36 cellular contexts compared by ENCODE assay signal in genomic region chr2:41040782-41041181, GRCh38.
"Had no signal": no experiment of that assay in that cellular context is flagged by ENCODE, and none has a peak within 500 bp of the region (broad histone marks: within the 10 kb centered on the region; RNA-seq: fewer than 3 reads in every experiment).

No MANE protein-coding gene starts in this region.

- H3K4me1 Mint-ChIP-seq: activated B cell treated with CpG ODN at 0.5 μM for 24 hours; activated CD4-positive, alpha-beta memory T cell treated with anti-CD3 and anti-CD28 coated beads, Interleukin-2, amount 10 ng/mL, durations not matched to agents 7 days and 5 days; activated CD4-positive, alpha-beta T cell treated with anti-CD3 and anti-CD28 coated beads, Interleukin-2, amount 10 ng/mL, durations not matched to agents 7 days and 5 days; activated CD8-positive, alpha-beta memory T cell treated with anti-CD3 and anti-CD28 coated beads, Interleukin-2, amount 10 ng/mL, durations not matched to agents 7 days and 5 days; activated naive CD4-positive, alpha-beta T cell treated with anti-CD3 and anti-CD28 coated beads, Interleukin-2, amount 10 ng/mL, durations not matched to agents 7 days and 5 days; activated naive CD4-positive, alpha-beta T cell treated with anti-CD3 and anti-CD28 coated beads, Interleukin-2, amount 50 U/mL, for 24 hours; activated naive CD8-positive, alpha-beta T cell treated with anti-CD3 and anti-CD28 coated beads, Interleukin-2, amount 10 ng/mL, durations not matched to agents 7 days and 5 days; activated naive CD8-positive, alpha-beta T cell treated with anti-CD3 and anti-CD28 coated beads, Interleukin-2, amount 50 U/mL, for 24 hours; brain; central memory CD8-positive, alpha-beta T cell had no signal

- H3K9me3 Mint-ChIP-seq: activated naive CD4-positive, alpha-beta T cell treated with anti-CD3 and anti-CD28 coated beads, Interleukin-2, amount 50 U/mL, for 24 hours; activated naive CD8-positive, alpha-beta T cell treated with anti-CD3 and anti-CD28 coated beads, Interleukin-2, amount 10 ng/mL, durations not matched to agents 7 days and 5 days; activated T-cell treated with anti-CD3 and anti-CD28 coated beads, Interleukin-2, amount 50 U/mL, for 24 hours; T-helper 1 cell treated with Interleukin-12 subunit alpha and Interleukin-12 subunit beta and Interleukin-4 antibody, amounts not matched to agents 30 μg/mL and 1 μg/mL, for 36 hours; T-helper 2 cell treated with Interferon-gamma antibody and Interleukin-4, amounts not matched to agents 5 μg/mL and 100 μg/mL, for 36 hours had no signal

- H3K27ac ChIP-seq: ascending aorta, cardiac muscle cell, VCaP had no signal

- H3K27me3 Mint-ChIP-seq: activated B cell treated with CpG ODN at 0.5 μM for 24 hours; activated CD4-positive, alpha-beta memory T cell treated with anti-CD3 and anti-CD28 coated beads, Interleukin-2, amount 10 ng/mL, durations not matched to agents 7 days and 5 days; activated CD4-positive, alpha-beta T cell treated with anti-CD3 and anti-CD28 coated beads, Interleukin-2, amount 10 ng/mL, durations not matched to agents 7 days and 5 days; activated CD8-positive, alpha-beta memory T cell treated with anti-CD3 and anti-CD28 coated beads, Interleukin-2, amount 10 ng/mL, durations not matched to agents 7 days and 5 days; activated naive CD4-positive, alpha-beta T cell treated with anti-CD3 and anti-CD28 coated beads, Interleukin-2, amount 10 ng/mL, durations not matched to agents 7 days and 5 days; activated naive CD4-positive, alpha-beta T cell treated with anti-CD3 and anti-CD28 coated beads, Interleukin-2, amount 50 U/mL, for 24 hours; activated naive CD8-positive, alpha-beta T cell; activated naive CD8-positive, alpha-beta T cell treated with anti-CD3 and anti-CD28 coated beads, Interleukin-2, amount 10 ng/mL, durations not matched to agents 7 days and 5 days; activated naive CD8-positive, alpha-beta T cell treated with anti-CD3 and anti-CD28 coated beads, Interleukin-2, amount 50 U/mL, for 24 hours; activated T-cell treated with anti-CD3 and anti-CD28 coated beads, Interleukin-2, amount 50 U/mL, for 24 hours; brain; central memory CD8-positive, alpha-beta T cell had no signal

- H3K4me1 ChIP-seq: ascending aorta had no signal

- ATAC-seq: activated CD8-positive, alpha-beta memory T cell treated with anti-CD3 and anti-CD28 coated beads, Interleukin-2, amount 10 ng/mL, durations not matched to agents 7 days and 5 days; activated CD8-positive, alpha-beta T cell treated with anti-CD3 and anti-CD28 coated beads, Interleukin-2, amount 10 ng/mL, durations not matched to agents 7 days and 5 days; activated naive CD8-positive, alpha-beta T cell treated with anti-CD3 and anti-CD28 coated beads, Interleukin-2, amount 50 U/mL, for 24 hours had no signal

- H3K36me3 ChIP-seq: ascending aorta, cardiac muscle cell had no signal

- H3K9me3 ChIP-seq: ascending aorta had no signal

- H3K4me3 ChIP-seq: ascending aorta, cardiac muscle cell had no signal

- DNase-seq: activated B cell treated with CpG ODN at 0.5 μM for 24 hours; activated CD4-positive, alpha-beta memory T cell treated with anti-CD3 and anti-CD28 coated beads, Interleukin-2, amount 10 ng/mL, durations not matched to agents 7 days and 5 days; activated CD4-positive, alpha-beta T cell treated with anti-CD3 and anti-CD28 coated beads for 4 hours; activated CD4-positive, alpha-beta T cell treated with anti-CD3 and anti-CD28 coated beads, Interleukin-2, amount 10 ng/mL, durations not matched to agents 7 days and 5 days; activated CD4-positive, alpha-beta T cell treated with anti-CD3 and anti-CD28 coated beads, Interleukin-2, amount 50 U/mL, for 48 hours; activated CD4-positive, CD25-positive, alpha-beta regulatory T cell treated with anti-CD3 and anti-CD28 coated beads, Interleukin-2, amount 50 U/mL, for 72 hours; activated CD8-positive, alpha-beta memory T cell treated with anti-CD3 and anti-CD28 coated beads for 24 hours; activated CD8-positive, alpha-beta memory T cell treated with anti-CD3 and anti-CD28 coated beads, Interleukin-2, amount 10 ng/mL, durations not matched to agents 7 days and 5 days; activated CD8-positive, alpha-beta memory T cell treated with anti-CD3 and anti-CD28 coated beads, Interleukin-2, amount 50 U/mL, for 48 hours; activated CD8-positive, alpha-beta T cell treated with anti-CD3 and anti-CD28 coated beads, Interleukin-2, amount 10 ng/mL, durations not matched to agents 7 days and 5 days; activated effector memory CD4-positive, alpha-beta T cell treated with Interleukin-2 at 50 U/mL for 16 hours; activated gamma-delta T cell; activated naive CD4-positive, alpha-beta T cell treated with anti-CD3 and anti-CD28 coated beads, Interleukin-2, amount 10 ng/mL, durations not matched to agents 7 days and 5 days; activated naive CD4-positive, alpha-beta T cell treated with Interleukin-2 at 50 U/mL for 16 hours; activated naive CD8-positive, alpha-beta T cell treated with anti-CD3 and anti-CD28 coated beads, Interleukin-2, amount 10 ng/mL, durations not matched to agents 7 days and 5 days; activated naive CD8-positive, alpha-beta T cell treated with anti-CD3 and anti-CD28 coated beads, Interleukin-2, amount 50 U/mL, for 24 hours; activated T-cell treated with anti-CD3 and anti-CD28 coated beads, Interleukin-2, amount 50 U/mL, for 24 hours; activated T-cell treated with anti-CD3 and anti-CD28 coated beads, Interleukin-2, amount 50 U/mL, for 48 hours; amygdala; anterior cingulate cortex; caudate nucleus; cerebellar nuclear complex; T-helper 1 cell; T-helper 2 cell; T-helper 9 cell had no signal

- H3K36me3 Mint-ChIP-seq: activated CD8-positive, alpha-beta memory T cell treated with anti-CD3 and anti-CD28 coated beads, Interleukin-2, amount 10 ng/mL, durations not matched to agents 7 days and 5 days; activated naive CD4-positive, alpha-beta T cell treated with anti-CD3 and anti-CD28 coated beads, Interleukin-2, amount 10 ng/mL, durations not matched to agents 7 days and 5 days; activated naive CD4-positive, alpha-beta T cell treated with anti-CD3 and anti-CD28 coated beads, Interleukin-2, amount 50 U/mL, for 24 hours; activated naive CD8-positive, alpha-beta T cell; activated naive CD8-positive, alpha-beta T cell treated with anti-CD3 and anti-CD28 coated beads, Interleukin-2, amount 10 ng/mL, durations not matched to agents 7 days and 5 days; brain had no signal

- H3K27ac Mint-ChIP-seq: activated B cell treated with CpG ODN at 0.5 μM for 24 hours; activated CD4-positive, alpha-beta memory T cell treated with anti-CD3 and anti-CD28 coated beads, Interleukin-2, amount 10 ng/mL, durations not matched to agents 7 days and 5 days; activated CD4-positive, alpha-beta T cell treated with anti-CD3 and anti-CD28 coated beads, Interleukin-2, amount 10 ng/mL, durations not matched to agents 7 days and 5 days; activated CD8-positive, alpha-beta memory T cell treated with anti-CD3 and anti-CD28 coated beads, Interleukin-2, amount 10 ng/mL, durations not matched to agents 7 days and 5 days; activated CD8-positive, alpha-beta T cell treated with anti-CD3 and anti-CD28 coated beads, Interleukin-2, amount 10 ng/mL, durations not matched to agents 7 days and 5 days; activated naive CD4-positive, alpha-beta T cell treated with anti-CD3 and anti-CD28 coated beads, Interleukin-2, amount 10 ng/mL, durations not matched to agents 7 days and 5 days; activated naive CD4-positive, alpha-beta T cell treated with anti-CD3 and anti-CD28 coated beads, Interleukin-2, amount 50 U/mL, for 24 hours; activated naive CD8-positive, alpha-beta T cell; activated naive CD8-positive, alpha-beta T cell treated with anti-CD3 and anti-CD28 coated beads, Interleukin-2, amount 10 ng/mL, durations not matched to agents 7 days and 5 days; activated naive CD8-positive, alpha-beta T cell treated with anti-CD3 and anti-CD28 coated beads, Interleukin-2, amount 50 U/mL, for 24 hours; activated T-cell treated with anti-CD3 and anti-CD28 coated beads, Interleukin-2, amount 50 U/mL, for 24 hours; activated T-helper 2 cell treated with anti-CD3 and anti-CD28 coated beads, Interferon-gamma antibody, Interleukin-2, Interleukin-4, amounts not matched to agents 10 μg/mL and 5 μg/mL and 100 μg/mL, durations not matched to agents 14 hours and 24 hours and 36 hours; brain; T-helper 1 cell treated with Interleukin-12 subunit alpha and Interleukin-12 subunit beta and Interleukin-4 antibody, amounts not matched to agents 30 μg/mL and 1 μg/mL, for 36 hours; T-helper 2 cell treated with Interferon-gamma antibody and Interleukin-4, amounts not matched to agents 5 μg/mL and 100 μg/mL, for 36 hours had no signal

- FAIRE-seq: TTC549 had no signal

- H3K4me3 Mint-ChIP-seq: activated B cell treated with CpG ODN at 0.5 μM for 24 hours; activated CD4-positive, alpha-beta memory T cell treated with anti-CD3 and anti-CD28 coated beads, Interleukin-2, amount 10 ng/mL, durations not matched to agents 7 days and 5 days; activated CD4-positive, alpha-beta T cell treated with anti-CD3 and anti-CD28 coated beads, Interleukin-2, amount 10 ng/mL, durations not matched to agents 7 days and 5 days; activated CD8-positive, alpha-beta memory T cell treated with anti-CD3 and anti-CD28 coated beads, Interleukin-2, amount 10 ng/mL, durations not matched to agents 7 days and 5 days; activated CD8-positive, alpha-beta T cell treated with anti-CD3 and anti-CD28 coated beads, Interleukin-2, amount 10 ng/mL, durations not matched to agents 7 days and 5 days; activated naive CD4-positive, alpha-beta T cell treated with anti-CD3 and anti-CD28 coated beads, Interleukin-2, amount 10 ng/mL, durations not matched to agents 7 days and 5 days; activated naive CD4-positive, alpha-beta T cell treated with anti-CD3 and anti-CD28 coated beads, Interleukin-2, amount 50 U/mL, for 24 hours; activated naive CD8-positive, alpha-beta T cell; activated naive CD8-positive, alpha-beta T cell treated with anti-CD3 and anti-CD28 coated beads, Interleukin-2, amount 10 ng/mL, durations not matched to agents 7 days and 5 days; activated naive CD8-positive, alpha-beta T cell treated with anti-CD3 and anti-CD28 coated beads, Interleukin-2, amount 50 U/mL, for 24 hours; activated T-cell treated with anti-CD3 and anti-CD28 coated beads, Interleukin-2, amount 50 U/mL, for 24 hours; brain; central memory CD8-positive, alpha-beta T cell; T-helper 1 cell treated with Interleukin-12 subunit alpha and Interleukin-12 subunit beta and Interleukin-4 antibody, amounts not matched to agents 30 μg/mL and 1 μg/mL, for 36 hours; T-helper 2 cell treated with Interferon-gamma antibody and Interleukin-4, amounts not matched to agents 5 μg/mL and 100 μg/mL, for 36 hours had no signal

- H3K27me3 ChIP-seq: ascending aorta, cardiac muscle cell had no signal
